Comparison of ENCODE assay signal across 1 cellular context in genomic region chr1:50332941-50333594, GRCh38.
TF ChIP-seq lines count a peak whose summit lies in the region.

No MANE protein-coding gene starts in this region.

TF ChIP-seq in HepG2, 621 proteins besides CTCF, POLR2A, EP300 and RAD21 (continued from another document and continues in another):
- TF ChIP-seq ZNF407 (CRISPR knock-in tag; IDR thresholded peaks at IDR 0.05; ENCODE audit: not compliant biosample characterization) (no peak), POGK (CRISPR knock-in tag; conservative IDR thresholded peaks at IDR 0.05) (no peak), POLR2AphosphoS5 (IDR thresholded peaks at IDR 0.05; ENCODE audit: low read depth, low read length) (no peak), ZNF235 (CRISPR knock-in tag; IDR thresholded peaks at IDR 0.05; ENCODE audit: borderline replicate concordance) (no peak), ZFP82 (CRISPR knock-in tag; IDR thresholded peaks at IDR 0.05; ENCODE audit: borderline replicate concordance) (no peak), MBNL3 (CRISPR knock-in tag; conservative IDR thresholded peaks at IDR 0.05) (no peak), PRDM10 (CRISPR knock-in tag; IDR thresholded peaks at IDR 0.05; ENCODE audit: low read depth) (no peak), DR1 (CRISPR knock-in tag; IDR thresholded peaks at IDR 0.05) (no peak), ZNF350 (CRISPR knock-in tag; IDR thresholded peaks at IDR 0.05; ENCODE audit: borderline replicate concordance, low read depth) (no peak), ZNF7 (CRISPR knock-in tag; IDR thresholded peaks at IDR 0.05) (no peak), ZNF691 (CRISPR knock-in tag; IDR thresholded peaks at IDR 0.05; ENCODE audit: borderline replicate concordance, low read depth) (peak; percentile 45; the same call in 1 of the 2 replicates), BATF2 (CRISPR knock-in tag; IDR thresholded peaks at IDR 0.05) (no peak; the same call in 1 of the 2 replicates), AGO1 (IDR thresholded peaks at IDR 0.05; ENCODE audit: low read depth, low read length, poor library complexity, severe bottlenecking) (peak; percentile 21), ZBTB26 (CRISPR knock-in tag; IDR thresholded peaks at IDR 0.05; ENCODE audit: borderline replicate concordance) (no peak), ZNF749 (CRISPR knock-in tag; IDR thresholded peaks at IDR 0.05; ENCODE audit: borderline replicate concordance) (no peak), NR2F1 (CRISPR knock-in tag; IDR thresholded peaks at IDR 0.05) (no peak), HINFP (CRISPR knock-in tag; IDR thresholded peaks at IDR 0.05; ENCODE audit: low read depth) (no peak), MAF1 (CRISPR knock-in tag; IDR thresholded peaks at IDR 0.05; ENCODE audit: borderline replicate concordance) (no peak), HCFC1 (IDR thresholded peaks at IDR 0.05; ENCODE audit: low read depth, low read length) (no peak), DPF2 (CRISPR knock-in tag; IDR thresholded peaks at IDR 0.05; ENCODE audit: borderline replicate concordance, low read depth) (no peak), CREB3 (CRISPR knock-in tag; IDR thresholded peaks at IDR 0.05) (no peak), ZNF605 (CRISPR knock-in tag; IDR thresholded peaks at IDR 0.05) (0 out of 2 replicates have a peak, but pooled peaks have one; percentile 35), CBX1 (IDR thresholded peaks at IDR 0.05; ENCODE audit: low read depth) (no peak), XBP1 (CRISPR knock-in tag; IDR thresholded peaks at IDR 0.05) (no peak), ZNF264 (CRISPR knock-in tag; IDR thresholded peaks at IDR 0.05) (no peak), ZNF879 (CRISPR knock-in tag; IDR thresholded peaks at IDR 0.05) (no peak), NR2C2 (CRISPR knock-in tag; IDR thresholded peaks at IDR 0.05; ENCODE audit: borderline replicate concordance) (no peak), HDAC1 (CRISPR knock-in tag; IDR thresholded peaks at IDR 0.05) (peak; percentile 44), ZKSCAN8 (CRISPR knock-in tag; IDR thresholded peaks at IDR 0.05; ENCODE audit: borderline replicate concordance) (no peak), ZNF670 (CRISPR knock-in tag; IDR thresholded peaks at IDR 0.05; ENCODE audit: borderline replicate concordance) (peak; percentile 52; the same call in 1 of the 2 replicates), JARID2 (CRISPR knock-in tag; IDR thresholded peaks at IDR 0.05; ENCODE audit: insufficient replicate concordance) (no peak), PAXIP1 (CRISPR knock-in tag; conservative IDR thresholded peaks at IDR 0.05) (no peak), MIER2 (CRISPR knock-in tag; IDR thresholded peaks at IDR 0.05) (no peak), ZNF570 (CRISPR knock-in tag; IDR thresholded peaks at IDR 0.05; ENCODE audit: borderline replicate concordance) (no peak), REPIN1 (CRISPR knock-in tag; IDR thresholded peaks at IDR 0.05; ENCODE audit: borderline replicate concordance, low read depth) (no peak)
